29 cellular contexts compared by ENCODE assay signal in genomic region chr12:113370923-113371682, GRCh38. TPM values are rescaled to one million over a fixed set of nuclear protein-coding genes. Genes with fewer than 3 reads are reported as not detected.
A peak's percentile ranks its signal among the peaks of the same experiment; 100 is the strongest.
DNase-seq lines count a peak whose midpoint lies in the region; ATAC-seq, FAIRE-seq and TF ChIP-seq lines count a peak whose summit lies in the region.
"Had no signal": no experiment of that assay in that cellular context is flagged by ENCODE, and none has a peak within 500 bp of the region (broad histone marks: within the 10 kb centered on the region; RNA-seq: fewer than 3 reads in every experiment).

No MANE protein-coding gene starts in this region.

- no peak for TF ChIP-seq CTCF in breast epithelium (IDR thresholded peaks at IDR 0.05)

- peaks cover 12% of the 10 kb centered on the region; the same call in 1 of the 2 replicates for H3K36me3 ChIP-seq in MG63
- H3K36me3 ChIP-seq in breast epithelium: peaks cover 13% of the 10 kb centered on the region

- H3K27ac ChIP-seq in breast epithelium: no peak overlapping the region
- H3K27ac ChIP-seq: GM23248, HL-60 had no signal

- H3K27ac Mint-ChIP-seq in dendritic cell treated with granulocyte-macrophage colony-stimulating factor and Interleukin-4, amounts not matched to agents 40 ng/mL and 50 ng/mL, for 4 days: peak overlapping the region; percentile 41
- H3K27ac Mint-ChIP-seq in stimulated activated effector memory CD8-positive, alpha-beta T cell treated with anti-CD3 and anti-CD28 coated beads, Interleukin-12 subunit alpha, Interleukin-12 subunit beta, amount 100 ng/mL, for 72 hours: peak overlapping the region; percentile 60

- no peak overlapping the region for H3K4me3 ChIP-seq in MG63
- H3K4me3 ChIP-seq in breast epithelium: no peak overlapping the region
- H3K4me3 ChIP-seq: GM23248 had no signal

- FAIRE-seq in GM12891 (lab: Jason Lieb, UNC): peak; percentile 13

- no peak for TF ChIP-seq POLR2A in GM12891 (IDR thresholded peaks at IDR 0.05; ENCODE audit: low read depth, low read length)
- TF ChIP-seq POLR2A in breast epithelium (IDR thresholded peaks at IDR 0.05): no peak

- H3K27me3 ChIP-seq in MG63 (no peaks in the 10 kb centered on the region), breast epithelium (no peaks in the 10 kb centered on the region)

- no peak overlapping the region for H3K4me3 Mint-ChIP-seq in dendritic cell treated with granulocyte-macrophage colony-stimulating factor and Interleukin-4, amounts not matched to agents 40 ng/mL and 50 ng/mL, for 4 days
- no peak overlapping the region for H3K4me3 Mint-ChIP-seq in stimulated activated effector memory CD8-positive, alpha-beta T cell treated with anti-CD3 and anti-CD28 coated beads, Interleukin-12 subunit alpha, Interleukin-12 subunit beta, amount 100 ng/mL, for 72 hours
- H3K4me3 Mint-ChIP-seq: CD4-positive, alpha-beta memory T cell had no signal

- H3K27me3 Mint-ChIP-seq in dendritic cell treated with granulocyte-macrophage colony-stimulating factor and Interleukin-4, amounts not matched to agents 40 ng/mL and 50 ng/mL, for 4 days: no peaks in the 10 kb centered on the region
- H3K27me3 Mint-ChIP-seq: CD4-positive, alpha-beta memory T cell had no signal

- H3K9me3 ChIP-seq in MG63 (no peaks in the 10 kb centered on the region), breast epithelium (no peaks in the 10 kb centered on the region)
- H3K9me3 ChIP-seq: Caco-2, SK-N-SH had no signal

- H3K9me3 Mint-ChIP-seq in dendritic cell treated with granulocyte-macrophage colony-stimulating factor and Interleukin-4, amounts not matched to agents 40 ng/mL and 50 ng/mL, for 4 days: no peaks in the 10 kb centered on the region
- H3K9me3 Mint-ChIP-seq in stimulated activated effector memory CD8-positive, alpha-beta T cell treated with anti-CD3 and anti-CD28 coated beads, Interleukin-12 subunit alpha, Interleukin-12 subunit beta, amount 100 ng/mL, for 72 hours: no peaks in the 10 kb centered on the region
- H3K9me3 Mint-ChIP-seq: CD4-positive, alpha-beta memory T cell had no signal

- ATAC-seq in stimulated activated effector memory CD8-positive, alpha-beta T cell treated with anti-CD3 and anti-CD28 coated beads, Interleukin-12 subunit alpha, Interleukin-12 subunit beta, amount 100 ng/mL, for 72 hours: no peak
- ATAC-seq: PC-3 had no signal

- H3K36me3 Mint-ChIP-seq in dendritic cell treated with granulocyte-macrophage colony-stimulating factor and Interleukin-4, amounts not matched to agents 40 ng/mL and 50 ng/mL, for 4 days (ENCODE audit: low read depth): no peaks in the 10 kb centered on the region
- peaks cover 16% of the 10 kb centered on the region for H3K36me3 Mint-ChIP-seq in stimulated activated effector memory CD8-positive, alpha-beta T cell treated with anti-CD3 and anti-CD28 coated beads, Interleukin-12 subunit alpha, Interleukin-12 subunit beta, amount 100 ng/mL, for 72 hours

- H3K4me1 Mint-ChIP-seq in dendritic cell treated with granulocyte-macrophage colony-stimulating factor and Interleukin-4, amounts not matched to agents 40 ng/mL and 50 ng/mL, for 4 days (ENCODE audit: low read depth): peaks cover 39% of the 10 kb centered on the region
- H3K4me1 Mint-ChIP-seq in stimulated activated effector memory CD8-positive, alpha-beta T cell treated with anti-CD3 and anti-CD28 coated beads, Interleukin-12 subunit alpha, Interleukin-12 subunit beta, amount 100 ng/mL, for 72 hours: peaks cover 12% of the 10 kb centered on the region

- DNase-seq in AG20443 (ENCODE audit: low spot score): peak; percentile 5
- no peak for DNase-seq in GM12891 (ENCODE audit: insufficient read length, low spot score)
- DNase-seq in stimulated activated effector memory CD8-positive, alpha-beta T cell treated with anti-CD3 and anti-CD28 coated beads, Interleukin-12 subunit alpha, Interleukin-12 subunit beta, amount 100 ng/mL, for 72 hours (ENCODE audit: low spot score in 2 of 2): no peak
- no peak for DNase-seq in DMS153 treated with DMSO at 0.1 percent for 48 hours (lab: John Stamatoyannopoulos, UW; ENCODE audit: unreplicated experiment)
- no peak for DNase-seq in middle frontal gyrus (ENCODE audit: extremely low spot score, low spot score)
- DNase-seq in MG63: no peak
- DNase-seq in breast epithelium (ENCODE audit: low spot score in 2 of 2): no peak
- DNase-seq: 8988T; ACHN; Caco-2; CD4-positive, alpha-beta memory T cell; DMS79; EL; GDM1; GM23248; H7; MV-4-11; NCI-H1105 treated with DMSO at 0.1 percent for 48 hours; NCI-H146; NCI-H1930; NCI-H2107; NCI-H524 treated with DMSO at 0.1 percent for 48 hours; NCI-H82; NK-92 treated with Interleukin-12 subunit alpha and Interleukin-12 subunit beta, amount 100 ng/mL, for 24 hours; PC-3; SK-N-SH had no signal

- H3K4me1 ChIP-seq in breast epithelium: no peaks in the 10 kb centered on the region
- H3K4me1 ChIP-seq: Caco-2 had no signal

- intact Hi-C loops in dendritic cell treated with granulocyte-macrophage colony-stimulating factor and Interleukin-4, amounts not matched to agents 40 ng/mL and 50 ng/mL, for 4 days (cut with micrococcal nuclease): no loop called here
- intact Hi-C loops in breast epithelium (cut with DNase I; ENCODE audit: low total_unique reads): no loop called here

TF ChIP-seq in GM12891, 5 proteins besides CTCF, POLR2A, EP300 and RAD21:
- TF ChIP-seq PAX5 (IDR thresholded peaks at IDR 0.05; ENCODE audit: insufficient read depth, low read length, severe bottlenecking) (no peak), TAF1 (IDR thresholded peaks at IDR 0.05; ENCODE audit: low read depth, low read length) (no peak), POU2F2 (IDR thresholded peaks at IDR 0.05; ENCODE audit: low read depth, low read length) (no peak), SPI1 (IDR thresholded peaks at IDR 0.05; ENCODE audit: low read depth, low read length) (no peak), POLR2AphosphoS5 (IDR thresholded peaks at IDR 0.05; ENCODE audit: low read depth, low read length) (no peak)

RNA-seq across cellular contexts. Expression of gene PLBD2, which starts 12.7 kb away (rescaled TPM):
- 6.1 TPM for polyA plus RNA-seq in GM12891 (2012; ENCODE audit: low read depth, missing spikeins)
- 5.2 and 6.8 TPM in 2 replicates for total RNA-seq in MG63 (2014; rRNA removed; shearing (Covaris generic); ENCODE audit: low replicate concordance)
- total RNA-seq in breast epithelium: 10 to 100 TPM; 15.4 to 59.8 (median 26.9) TPM

RNA-seq across cellular contexts. Expression of gene SDS, which starts 32.6 kb away (rescaled TPM):
- not detected for polyA plus RNA-seq in GM12891 (2012; ENCODE audit: low read depth, missing spikeins)
- total RNA-seq in MG63 (2014; rRNA removed; shearing (Covaris generic); ENCODE audit: low replicate concordance): not detected in 2 replicates
- 10 to 100 TPM in 1 of 3 donors, under 1 TPM in 2; 0.66 to 12.0 (median 0.80) TPM for total RNA-seq in breast epithelium
- total RNA-seq: Caco-2, GM23248, PC-3 had no signal
- polyA plus RNA-seq: BJ; CD4-positive, alpha-beta memory T cell; GM23248 had no signal

RNA-seq across cellular contexts. Expression of gene SLC8B1, which starts 36.2 kb away (rescaled TPM):
- 2.4 TPM for polyA plus RNA-seq in GM12891 (2012; ENCODE audit: low read depth, missing spikeins)
- 8.7 and 11.6 TPM in 2 replicates for total RNA-seq in MG63 (2014; rRNA removed; shearing (Covaris generic); ENCODE audit: low replicate concordance)
- total RNA-seq in breast epithelium: 10 to 100 TPM; 32.6 to 36.1 (median 35.4) TPM

RNA-seq across cellular contexts. Expression of gene SDSL, which starts 51.1 kb away (rescaled TPM):
- polyA plus RNA-seq in GM12891 (2012; ENCODE audit: low read depth, missing spikeins): 4.1 TPM
- total RNA-seq in MG63 (2014; rRNA removed; shearing (Covaris generic); ENCODE audit: low replicate concordance): 11.0 and 54.2 TPM in 2 replicates
- 1 to 10 TPM; 4.6 to 4.9 (median 4.8) TPM for total RNA-seq in breast epithelium
- polyA plus RNA-seq: CD4-positive, alpha-beta memory T cell had no signal
